Comparison of ENCODE assay signal across 10 cellular contexts in genomic region chr12:111180830-111181726, GRCh38.
DNase-seq lines count a peak whose midpoint lies in the region; ATAC-seq and TF ChIP-seq lines count a peak whose summit lies in the region.
"Had no signal": no experiment of that assay in that cellular context is flagged by ENCODE, and none has a peak within 500 bp of the region (broad histone marks: within the 10 kb centered on the region; RNA-seq: fewer than 3 reads in every experiment).

No MANE protein-coding gene starts in this region.

- TF ChIP-seq CTCF in foreskin fibroblast (IDR thresholded peaks at IDR 0.05; ENCODE audit: low read depth, low read length) (no peak), GM13976 (IDR thresholded peaks at IDR 0.05; ENCODE audit: borderline replicate concordance, control extremely low read depth, extremely low read depth, insufficient read depth, missing control alignments) (no peak)

- peak; percentile 70 for DNase-seq in KBM-7
- DNase-seq in NCI-H82 treated with DMSO at 0.1 percent for 48 hours (lab: John Stamatoyannopoulos, UW; ENCODE audit: unreplicated experiment): peak; percentile 69
- DNase-seq in foreskin fibroblast: peak; percentile 62 to 82
- DNase-seq in skeletal muscle cell (ENCODE audit: low read depth): peak; percentile 33
- DNase-seq in globus pallidus (ENCODE audit: low spot score): no peak
- no peak for DNase-seq in stimulated activated CD4-positive, alpha-beta T cell treated with anti-CD3 and anti-CD28 coated beads, Interleukin-4, amount 100 ng/mL, for 24 hours
- no peak for DNase-seq in GM13976 (ENCODE audit: low spot score)

- H3K4me3 ChIP-seq in foreskin fibroblast (ENCODE audit: low read depth in 1 of 2, low read length in 2 of 2) (no peak overlapping the region), skeletal muscle cell (ENCODE audit: low read depth, low read length) (no peak overlapping the region)
- H3K4me3 ChIP-seq: GM12878 had no signal

- no peak for ATAC-seq in GM19455 (IDR thresholded peaks at IDR 0.05; ENCODE audit: unreplicated experiment)
- ATAC-seq: GM12878, Panc1 had no signal

- in situ Hi-C loops in KBM-7 (cut with MboI; ENCODE audit: low pct_unique_long_range_greater_than_20kb, low sequenced_read_pairs) (no loop called here), GM13976 (cut with MboI; ENCODE audit: low sequenced_read_pairs, unreplicated experiment) (no loop called here)

Comparison
In these comparisons a context has a peak if more than half of its experiments do, and no peak if none do; other contexts are left out.
1. DNase-seq: peak in KBM-7 (single experiment), NCI-H82 treated with DMSO at 0.1 percent for 48 hours (single experiment), foreskin fibroblast (2 of 2) and skeletal muscle cell (single experiment); none in globus pallidus (single experiment), stimulated activated CD4-positive, alpha-beta T cell treated with anti-CD3 and anti-CD28 coated beads, Interleukin-4, amount 100 ng/mL, for 24 hours (single experiment) and GM13976 (single experiment).